Comparison of ENCODE assay signal across 8 cellular contexts in genomic region chr10:68720793-68721672, GRCh38. TPM values are rescaled to one million over a fixed set of nuclear protein-coding genes. Genes with fewer than 3 reads are reported as not detected.
DNase-seq lines count a peak whose midpoint lies in the region; ATAC-seq, FAIRE-seq and TF ChIP-seq lines count a peak whose summit lies in the region.

Gene CCAR1 (plus strand): TSS chr10:68721239. CDS start chr10:68722505, 1,266 bp downstream.

- H3K27me3 ChIP-seq in IMR-90 (ENCODE audit: control insufficient read depth, insufficient read depth, low read length) (no peaks in the 10 kb centered on the region), endothelial cell of umbilical vein (ENCODE audit: control insufficient read depth in 2 of 2, insufficient read depth in 2 of 2, low read length in 2 of 2) (no peaks in the 10 kb centered on the region)

- intact Hi-C loops in IMR-90 (cut with micrococcal nuclease), result loop anchor here (2.0 to 5.0 kb wide), 5 partner anchors 54 to 314 kb away; partner anchors contain the start of gene RUFY2
- intact Hi-C loops in endothelial cell of umbilical vein (cut with micrococcal nuclease), result loop anchor here (1.0 to 10.0 kb wide), 6 partner anchors 121 to 390 kb away; partner anchors contain the start of genes DDX50, RUFY2 and SLC25A16

- BruUV-seq in IMR-90 (replicated peaks; lab: Mats Ljungman, UMichigan) (no TSS peak), endothelial cell of umbilical vein (replicated peaks; lab: Mats Ljungman, UMichigan) (TSS peak; percentile 34)

- TF ChIP-seq CTCF in IMR-90 (conservative IDR thresholded peaks at IDR 0.05; ENCODE audit: low read depth, low read length) (no peak), endothelial cell of umbilical vein (IDR thresholded peaks at IDR 0.05; ENCODE audit: extremely low read depth in 1 of 2, insufficient read depth in 1 of 2, low read depth in 1 of 2, low read length in 2 of 2) (no peak)

- H4K5ac ChIP-seq in IMR-90 (ENCODE audit: low read depth, low read length), result peak within 1 kb of the TSS; percentile 90

- H3K18ac ChIP-seq in IMR-90 (ENCODE audit: low read depth, low read length), result peak within 1 kb of the TSS; percentile 8

- CTCF ChIA-PET in IMR-90 (lab: Yijun Ruan, JAX) (no interaction called here), endothelial cell of umbilical vein (lab: Charles Lee) (interaction anchor here (2.7 kb wide), 1 partner anchor 171 kb away, joined by 14 read pairs; no protein-coding TSS in a partner anchor)

- H3K4ac ChIP-seq in IMR-90 (ENCODE audit: low read depth, low read length), result peak within 1 kb of the TSS; percentile 88

- dilution Hi-C loops in IMR-90 (cut with HindIII; ENCODE audit: low sequenced_read_pairs, unreplicated experiment) (no loop called here), endothelial cell of umbilical vein (cut with MboI; ENCODE audit: extremely low pct_ligation_motif_present, low sequenced_read_pairs) (no loop called here)

- peak; percentile 94 for FAIRE-seq in endothelial cell of umbilical vein (lab: Jason Lieb, UNC)

- H3K14ac ChIP-seq in IMR-90 (replicated peaks; ENCODE audit: low read depth, low read length), result peak within 1 kb of the TSS; percentile 98

- no peak within 1 kb of the TSS; the same call in 2 of the 3 replicates for H2BK15ac ChIP-seq in IMR-90 (ENCODE audit: low read depth, low read length)

- H3K4me2 ChIP-seq in IMR-90 (ENCODE audit: low read depth, low read length) (peak within 1 kb of the TSS; percentile 96), endothelial cell of umbilical vein (ENCODE audit: insufficient read depth, low read length) (peak within 1 kb of the TSS; percentile 97)

- peaks cover 19% of the 10 kb centered on the region for H3K36me3 ChIP-seq in IMR-90 (ENCODE audit: control insufficient read depth, insufficient read depth, low read length)
- peaks cover 2 to 9% of the 10 kb centered on the region in 2 experiments for H3K36me3 ChIP-seq in endothelial cell of umbilical vein (ENCODE audit: control insufficient read depth in 2 of 2, extremely low read depth in 1 of 2, insufficient read depth in 2 of 2, low read length in 2 of 2)

- peak; percentile 98 for ATAC-seq in GM21528 (IDR thresholded peaks at IDR 0.05; ENCODE audit: low FRiP score, unreplicated experiment)
- peak; percentile 99 for ATAC-seq in IMR-90 (ENCODE audit: low read depth)

- peak within 1 kb of the TSS; percentile 43 for H3K23ac ChIP-seq in IMR-90 (ENCODE audit: low read depth, low read length)

- H3K9me3 ChIP-seq in IMR-90 (ENCODE audit: control insufficient read depth, insufficient read depth, low read length) (no peaks in the 10 kb centered on the region), endothelial cell of umbilical vein (replicated peaks; ENCODE audit: control insufficient read depth, insufficient read depth, low read length) (no peaks in the 10 kb centered on the region)

- 0% methylated on average over 9 of the region's 72 CpGs; no CpG with 5 or more reads in 1 of the 2 experiments for WGBS in IMR-90 (ENCODE audit: extremely low coverage in 2 of 2, insufficient read length in 1 of 2), 2 experiments

- H3K9me1 ChIP-seq in IMR-90 (ENCODE audit: insufficient read depth, low read length) (no peaks in the 10 kb centered on the region), endothelial cell of umbilical vein (replicated peaks; ENCODE audit: control insufficient read depth, extremely low read depth, insufficient read depth, low read length) (no peaks in the 10 kb centered on the region)

- H2BK20ac ChIP-seq in IMR-90 (ENCODE audit: low read depth, low read length), result no peak within 1 kb of the TSS

- H4K20me1 ChIP-seq in IMR-90 (ENCODE audit: insufficient read depth, low read length) (no peaks in the 10 kb centered on the region; the same call in 1 of the 2 replicates), endothelial cell of umbilical vein (replicated peaks; ENCODE audit: control insufficient read depth, extremely low read depth, insufficient read depth, low read length) (no peaks in the 10 kb centered on the region)

- peak within 1 kb of the TSS; percentile 78 to 88 for H4K8ac ChIP-seq in IMR-90 (ENCODE audit: low read depth in 2 of 2, low read length in 2 of 2)

- peak within 1 kb of the TSS; percentile 77 for H4K91ac ChIP-seq in IMR-90 (ENCODE audit: insufficient read depth, low read depth, low read length)

- peak within 1 kb of the TSS; percentile 91 for H3K56ac ChIP-seq in IMR-90 (ENCODE audit: extremely low read depth, insufficient read depth, low read length)

- H2BK5ac ChIP-seq in IMR-90 (ENCODE audit: low read depth, low read length, poor library complexity, severe bottlenecking), result peak within 1 kb of the TSS; percentile 74

- TF ChIP-seq POLR2A in IMR-90 (IDR thresholded peaks at IDR 0.05; ENCODE audit: low read depth, low read length) (peak; percentile 77), endothelial cell of umbilical vein (IDR thresholded peaks at IDR 0.05; ENCODE audit: low read depth, low read length) (peak; percentile 91)

- H2AK5ac ChIP-seq in IMR-90 (ENCODE audit: low read depth, low read length), result peak within 1 kb of the TSS; percentile 68

- peak; percentile 99 for DNase-seq in DMS 273 (lab: John Stamatoyannopoulos, UW; ENCODE audit: unreplicated experiment)
- peak; percentile 99 for DNase-seq in IMR-90
- peak; percentile 99 for DNase-seq in OCI-M1 (lab: John Stamatoyannopoulos, UW)
- peak; percentile 97 for DNase-seq in activated T-cell treated with anti-CD3 and anti-CD28 coated beads for 24 hours (ENCODE audit: low read depth)
- peak; percentile 99 for DNase-seq in endothelial cell of umbilical vein (ENCODE audit: low read depth, low spot score)
- DNase-seq in midbrain (lab: John Stamatoyannopoulos, UW), result peak; percentile 95
- peak; percentile 94 to 98 for DNase-seq in stimulated activated CD8-positive, alpha-beta memory T cell treated with anti-CD3 and anti-CD28 coated beads, Interleukin-2, amount 100 ng/mL, for 1 hour (ENCODE audit: low read depth in 2 of 2)

- H2AFZ ChIP-seq in IMR-90 (replicated peaks; ENCODE audit: low read length, poor library complexity), result peak within 1 kb of the TSS; percentile 97
- H2AFZ ChIP-seq in endothelial cell of umbilical vein (ENCODE audit: low read depth, low read length), result peak within 1 kb of the TSS; percentile 93

- H3K79me1 ChIP-seq in IMR-90 (ENCODE audit: low read depth in 1 of 2, low read length in 2 of 2), result peaks cover 8 to 35% of the 10 kb centered on the region in 2 experiments; a peak in 3 of 4 replicates

- POLR2A ChIA-PET in IMR-90 (lab: Charles Lee; ENCODE audit: unreplicated experiment) (no interaction called here), endothelial cell of umbilical vein (lab: Charles Lee) (interaction anchor here (0.6 kb wide), 1 partner anchor 127 kb away, joined by 5 read pairs; no protein-coding TSS in a partner anchor)

- H3K79me2 ChIP-seq in endothelial cell of umbilical vein (ENCODE audit: control insufficient read depth, insufficient read depth, low read length), result peaks cover 37% of the 10 kb centered on the region

- H3K27ac ChIP-seq in IMR-90 (ENCODE audit: insufficient read depth, low read length) (peak within 1 kb of the TSS; percentile 79), endothelial cell of umbilical vein (ENCODE audit: insufficient read depth, low read depth, low read length) (peak within 1 kb of the TSS; percentile 85)

- peak within 1 kb of the TSS; percentile 67 for H3K4me3 ChIP-seq in IMR-90 (ENCODE audit: insufficient read depth, low read depth, low read length)
- H3K4me3 ChIP-seq in endothelial cell of umbilical vein (replicated peaks in 1 of 3; ENCODE audit: insufficient read depth in 1 of 3, low read depth in 1 of 3, low read length in 3 of 3), result peak within 1 kb of the TSS; percentile 55 to 97 (median 78)

- H3K4me1 ChIP-seq in IMR-90 (ENCODE audit: control insufficient read depth, insufficient read depth, low read length) (no peaks in the 10 kb centered on the region), endothelial cell of umbilical vein (ENCODE audit: control insufficient read depth, extremely low read depth, insufficient read depth, low read length) (peaks cover 10% of the 10 kb centered on the region)

- H2BK120ac ChIP-seq in IMR-90 (ENCODE audit: low read depth, low read length), result peak within 1 kb of the TSS; percentile 50; the same call in 1 of the 2 replicates

- in situ Hi-C loops in IMR-90 (cut with MboI; ENCODE audit: low sequenced_read_pairs), result no loop called here

- H2AK9ac ChIP-seq in IMR-90 (replicated peaks; ENCODE audit: low read depth, low read length, poor library complexity), result peak within 1 kb of the TSS; percentile 96

- H3K9ac ChIP-seq in IMR-90 (ENCODE audit: low read depth, low read length), result peak within 1 kb of the TSS; percentile 89
- peak within 1 kb of the TSS; percentile 92 for H3K9ac ChIP-seq in endothelial cell of umbilical vein (replicated peaks; ENCODE audit: extremely low read depth, insufficient read depth, low read length)

- TF ChIP-seq RAD21 in IMR-90 (IDR thresholded peaks at IDR 0.05; ENCODE audit: low read length), result no peak

TF ChIP-seq in IMR-90, 13 proteins besides CTCF, POLR2A, EP300 and RAD21 (continues in another document):
- TF ChIP-seq RFX5 (IDR thresholded peaks at IDR 0.05; ENCODE audit: low read depth, low read length) (no peak), BHLHE40 (IDR thresholded peaks at IDR 0.05; ENCODE audit: low read depth, low read length) (peak; percentile 84), MXI1 (IDR thresholded peaks at IDR 0.05; ENCODE audit: borderline replicate concordance, low read depth, low read length) (0 out of 2 replicates have a peak, but pooled peaks have one; percentile 38)

TF ChIP-seq in endothelial cell of umbilical vein, 7 proteins besides CTCF, POLR2A, EP300 and RAD21 (continues in another document):
- TF ChIP-seq MYC (IDR thresholded peaks at IDR 0.05; ENCODE audit: low read depth, low read length) (peak; percentile 27), POLR2AphosphoS5 (IDR thresholded peaks at IDR 0.05; ENCODE audit: insufficient read depth, low read depth, low read length) (peak; percentile 80), MAX (IDR thresholded peaks at IDR 0.05; ENCODE audit: insufficient read depth, insufficient read length) (peak; percentile 35)

RNA-seq across cellular contexts. Expression of gene CCAR1, which starts in this region (rescaled TPM):
- total RNA-seq in IMR-90 (2012; rRNA removed) (46.1 and 60.8 TPM in 2 replicates), endothelial cell of umbilical vein (83.3 and 92.9 TPM in 2 replicates)
- polyA plus RNA-seq in IMR-90 (2012; rRNA removed) (35.1 and 38.6 TPM in 2 replicates), endothelial cell of umbilical vein (59.8 and 87.0 TPM in 2 replicates)
- 11.8 and 12.2 TPM in 2 replicates for polyA plus RNA-seq in IMR-90 (2012; cell fraction: cytosol; rRNA removed)
- polyA plus RNA-seq in IMR-90 (2012; cell fraction: nucleus; rRNA removed; ENCODE audit: low replicate concordance), result 28.2 and 114 TPM in 2 replicates
- polyA plus RNA-seq in endothelial cell of umbilical vein (2011; cell fraction: cytosol; rRNA removed), result 35.2 and 36.0 TPM in 2 replicates
- polyA plus RNA-seq in endothelial cell of umbilical vein (2011; cell fraction: nucleus; rRNA removed), result 156 and 191 TPM in 2 replicates
- 58.1 and 67.2 TPM in 2 replicates for polyA plus RNA-seq in endothelial cell of umbilical vein (2012)
- polyA minus RNA-seq in endothelial cell of umbilical vein, result 166 and 167 TPM in 2 replicates
- polyA minus RNA-seq in endothelial cell of umbilical vein (2011; cell fraction: cytosol; rRNA and poly(A)+ RNA removed), result 28.5 TPM
- polyA minus RNA-seq in endothelial cell of umbilical vein (2011; cell fraction: nucleus; rRNA and poly(A)+ RNA removed), result 121 and 147 TPM in 2 replicates

Comparison
In these comparisons a context has a peak if more than half of its experiments do, and no peak if none do; other contexts are left out.
1. Peak in every context shown above with its lines: DNase-seq, ATAC-seq, H3K4me3 ChIP-seq and H3K27ac ChIP-seq.